19 cellular contexts compared by ENCODE assay signal in the genomic region with DNA sequence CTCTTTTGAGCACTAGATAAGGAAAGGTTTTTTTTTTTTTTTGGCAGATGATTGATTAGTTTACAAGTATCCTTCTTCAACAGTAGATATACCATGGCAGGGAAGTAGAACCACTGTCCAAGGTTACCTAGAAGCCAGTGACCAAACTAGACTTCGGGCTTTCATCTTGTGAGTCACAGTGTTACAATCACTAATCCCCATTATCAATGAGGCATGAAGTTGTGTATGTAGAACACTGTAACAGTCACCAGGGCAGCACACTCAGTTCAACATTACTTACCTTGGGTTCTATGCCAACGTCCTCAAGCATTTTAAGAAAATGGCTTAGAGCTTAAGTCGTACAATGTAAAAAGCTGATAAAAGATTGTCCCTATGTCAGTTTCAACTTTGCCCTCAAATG.
DNase-seq lines count a peak whose midpoint lies in the region; ATAC-seq and TF ChIP-seq lines count a peak whose summit lies in the region.
"Had no signal": no experiment of that assay in that cellular context is flagged by ENCODE, and none has a peak within 500 bp of the region (broad histone marks: within the 10 kb centered on the region; RNA-seq: fewer than 3 reads in every experiment).

No MANE protein-coding gene starts in this region.

- H3K9me3 ChIP-seq in RWPE2 (ENCODE audit: severe bottlenecking): no peaks in the 10 kb centered on the region
- H3K9me3 ChIP-seq: A549 had no signal

- no peaks in the 10 kb centered on the region for H3K4me1 Mint-ChIP-seq in stimulated activated effector memory CD8-positive, alpha-beta T cell treated with anti-CD3 and anti-CD28 coated beads, Interleukin-12 subunit alpha, Interleukin-12 subunit beta, amount 100 ng/mL, for 72 hours
- H3K4me1 Mint-ChIP-seq: H9 had no signal

- no peak for TF ChIP-seq CTCF in RWPE2 (IDR thresholded peaks at IDR 0.05; ENCODE audit: poor library complexity, severe bottlenecking)

- no peaks in the 10 kb centered on the region for H3K9me3 Mint-ChIP-seq in stimulated activated effector memory CD8-positive, alpha-beta T cell treated with anti-CD3 and anti-CD28 coated beads, Interleukin-12 subunit alpha, Interleukin-12 subunit beta, amount 100 ng/mL, for 72 hours
- H3K9me3 Mint-ChIP-seq: H9 had no signal

- H3K36me3 ChIP-seq in RWPE2 (ENCODE audit: low read depth): no peaks in the 10 kb centered on the region

- H3K4me1 ChIP-seq in RWPE2 (ENCODE audit: insufficient read depth, poor library complexity, severe bottlenecking): peaks cover 6% of the 10 kb centered on the region
- H3K4me1 ChIP-seq: A549 had no signal

- H3K4me3 Mint-ChIP-seq in stimulated activated effector memory CD8-positive, alpha-beta T cell treated with anti-CD3 and anti-CD28 coated beads, Interleukin-12 subunit alpha, Interleukin-12 subunit beta, amount 100 ng/mL, for 72 hours: no peak overlapping the region
- H3K4me3 Mint-ChIP-seq: H9 had no signal

- DNase-seq in Daoy (ENCODE audit: low read depth) (peak; percentile 57), RWPE2 (ENCODE audit: low spot score) (no peak), epithelial cell of prostate (ENCODE audit: low read depth, low spot score) (peak; percentile 50), kidney tubule cell (ENCODE audit: low spot score) (peak; percentile 93), activated gamma-delta T cell treated with Interleukin-2 at 50 U/mL for 16 hours (no peak), NCI-H82 (lab: John Stamatoyannopoulos, UW) (no peak), amniotic stem cell (lab: John Stamatoyannopoulos, UW) (no peak)
- no peak for DNase-seq in stimulated activated effector memory CD8-positive, alpha-beta T cell treated with anti-CD3 and anti-CD28 coated beads, Interleukin-12 subunit alpha, Interleukin-12 subunit beta, amount 100 ng/mL, for 72 hours (ENCODE audit: low spot score in 2 of 2)
- DNase-seq: C1 segment of cervical spinal cord; H9; IMR-90; Kasumi-1; NCI-H1105 treated with DMSO at 0.1 percent for 48 hours; NCI-H187 treated with DMSO at 0.1 percent for 48 hours; NCI-H526 treated with DMSO at 0.1 percent for 48 hours; NK-92 treated with Interleukin-12 subunit alpha and Interleukin-12 subunit beta, amount 100 ng/mL, for 24 hours; OCI-M1 had no signal

- ATAC-seq in RWPE2 (ENCODE audit: low read depth): peak; percentile 70
- ATAC-seq in stimulated activated effector memory CD8-positive, alpha-beta T cell treated with anti-CD3 and anti-CD28 coated beads, Interleukin-12 subunit alpha, Interleukin-12 subunit beta, amount 100 ng/mL, for 72 hours: no peak
- ATAC-seq: A549, Right ventricle myocardium inferior had no signal

- H3K27me3 ChIP-seq in RWPE2 (ENCODE audit: insufficient read depth, poor library complexity, severe bottlenecking): no peaks in the 10 kb centered on the region

- no peaks in the 10 kb centered on the region for H3K36me3 Mint-ChIP-seq in stimulated activated effector memory CD8-positive, alpha-beta T cell treated with anti-CD3 and anti-CD28 coated beads, Interleukin-12 subunit alpha, Interleukin-12 subunit beta, amount 100 ng/mL, for 72 hours

- H3K27ac ChIP-seq in RWPE2 (ENCODE audit: poor library complexity, severe bottlenecking): no peak overlapping the region
- no peak overlapping the region for H3K27ac ChIP-seq in epithelial cell of prostate
- H3K27ac ChIP-seq: A549 had no signal

- no peak overlapping the region for H3K27ac Mint-ChIP-seq in stimulated activated effector memory CD8-positive, alpha-beta T cell treated with anti-CD3 and anti-CD28 coated beads, Interleukin-12 subunit alpha, Interleukin-12 subunit beta, amount 100 ng/mL, for 72 hours
- H3K27ac Mint-ChIP-seq: H9 had no signal

- H3K4me3 ChIP-seq in RWPE2 (ENCODE audit: severe bottlenecking): no peak overlapping the region
- H3K4me3 ChIP-seq: A549 had no signal

Comparison
In these comparisons a context has a peak if more than half of its experiments do, and no peak if none do; other contexts are left out.
1. DNase-seq: peak in Daoy (single experiment), epithelial cell of prostate (single experiment) and kidney tubule cell (single experiment); none in RWPE2 (single experiment), stimulated activated effector memory CD8-positive, alpha-beta T cell treated with anti-CD3 and anti-CD28 coated beads, Interleukin-12 subunit alpha, Interleukin-12 subunit beta, amount 100 ng/mL, for 72 hours (0 of 2), activated gamma-delta T cell treated with Interleukin-2 at 50 U/mL for 16 hours (single experiment), NCI-H82 (single experiment) and amniotic stem cell (single experiment).